In genomic region chr12:131829351-131829794, GRCh38 we compare ENCODE assay signal across 8 cellular contexts. TPM values are rescaled to one million over a fixed set of nuclear protein-coding genes. Genes with fewer than 3 reads are reported as not detected.
DNase-seq lines count a peak whose midpoint lies in the region; ATAC-seq and TF ChIP-seq lines count a peak whose summit lies in the region.

No MANE protein-coding gene starts in this region.

- H3K4me1 Mint-ChIP-seq in natural killer cell = peaks cover 4 to 11% of the 10 kb centered on the region in 2 donors

- H3K9me3 Mint-ChIP-seq in natural killer cell = no peaks in the 10 kb centered on the region

- no peak overlapping the region for H3K27ac Mint-ChIP-seq in natural killer cell

- H3K4me3 ChIP-seq in ectodermal cell (ENCODE audit: insufficient read depth, low read depth, low read length) = peak overlapping the region; percentile 50

- ATAC-seq in natural killer cell = no peak
- no peak for ATAC-seq in GM21576 (IDR thresholded peaks at IDR 0.05; ENCODE audit: unreplicated experiment)

- H3K4me3 Mint-ChIP-seq in natural killer cell = peak overlapping the region; percentile 83

- no peak for TF ChIP-seq CTCF in natural killer cell (IDR thresholded peaks at IDR 0.05)

- H3K27me3 ChIP-seq in ectodermal cell (ENCODE audit: control insufficient read depth, insufficient read depth, low read length, poor library complexity, severe bottlenecking) = peaks cover 56% of the 10 kb centered on the region

- peaks cover 19% of the 10 kb centered on the region for H3K4me1 ChIP-seq in ectodermal cell (ENCODE audit: control insufficient read depth, insufficient read depth, low read length)

- H3K9me3 ChIP-seq in ectodermal cell (ENCODE audit: control insufficient read depth, low read length) = no peaks in the 10 kb centered on the region

- H3K27ac ChIP-seq in ectodermal cell (ENCODE audit: insufficient read depth, low read depth, low read length, poor library complexity, severe bottlenecking) = no peak overlapping the region

- peak; percentile 22 for DNase-seq in Caki2 (ENCODE audit: low read depth)
- DNase-seq in NCI-H69 (lab: John Stamatoyannopoulos, UW) = peak; percentile 57
- DNase-seq in natural killer cell = no peak
- no peak for DNase-seq in DMS153 treated with DMSO at 0.1 percent for 48 hours (lab: John Stamatoyannopoulos, UW; ENCODE audit: unreplicated experiment)
- no peak for DNase-seq in HUDEP-2 (lab: John Stamatoyannopoulos, UW; ENCODE audit: unreplicated experiment in 76 of 76)
- DNase-seq in NCI-H2081 (lab: John Stamatoyannopoulos, UW) = no peak

- in situ Hi-C loops in Caki2 (cut with HindIII; ENCODE audit: low pct_unique_long_range_greater_than_20kb, low sequenced_read_pairs) = no loop called here

- peaks cover 27 to 35% of the 10 kb centered on the region in 2 donors for H3K27me3 Mint-ChIP-seq in natural killer cell (ENCODE audit: low read depth in 2 of 2)

- no peaks in the 10 kb centered on the region for H3K36me3 Mint-ChIP-seq in natural killer cell

- WGBS in ectodermal cell, 2 experiments = 5 to 7% methylated on average over 28 of the region's 28 CpGs

- intact Hi-C loops in natural killer cell (cut with micrococcal nuclease) = no loop called here

- H3K36me3 ChIP-seq in ectodermal cell (ENCODE audit: control insufficient read depth, insufficient read depth, low read length) = no peaks in the 10 kb centered on the region

RNA-seq across cellular contexts. Expression of gene MMP17, which starts 1.2 kb away (rescaled TPM):
- total RNA-seq in Caki2 (2014; rRNA removed; shearing (Covaris generic); ENCODE audit: low replicate concordance) = 1.0 and 4.5 TPM in 2 replicates
- polyA plus RNA-seq in ectodermal cell (2013, experiment 1 of 4) = 11.1 TPM
- polyA plus RNA-seq in ectodermal cell (2013, experiment 2 of 4) = 7.5 TPM
- 6.2 TPM for polyA plus RNA-seq in ectodermal cell (2013, experiment 3 of 4)
- 9.5 TPM for polyA plus RNA-seq in ectodermal cell (2013, experiment 4 of 4)
- 1 to 10 TPM; 1.6 to 2.0 (median 1.7) TPM for total RNA-seq in natural killer cell

Comparison
In these comparisons a context has a peak if more than half of its experiments do, and no peak if none do; other contexts are left out.
1. DNase-seq: peak in Caki2 (single experiment) and NCI-H69 (single experiment); none in natural killer cell (single experiment), DMS153 treated with DMSO at 0.1 percent for 48 hours (single experiment), HUDEP-2 (0 of 76) and NCI-H2081 (0 of 2).